28 cellular contexts compared by ENCODE assay signal in genomic region chr22:24339452-24339747, GRCh38.
A peak's percentile ranks its signal among the peaks of the same experiment; 100 is the strongest.
DNase-seq lines count a peak whose midpoint lies in the region; ATAC-seq and TF ChIP-seq lines count a peak whose summit lies in the region.
"Had no signal": no experiment of that assay in that cellular context is flagged by ENCODE, and none has a peak within 500 bp of the region (broad histone marks: within the 10 kb centered on the region; RNA-seq: fewer than 3 reads in every experiment).

No MANE protein-coding gene starts in this region.

- intact Hi-C loops in heart right ventricle (cut with DNase I) (no loop called here), cardiac septum (cut with DNase I) (no loop called here), thyroid gland (cut with DNase I) (no loop called here), dorsolateral prefrontal cortex (cut with DNase I) (no loop called here)

- ATAC-seq in heart right ventricle (peak in 3 of 8 donors; percentile 12 to 16 (median 16)), lung (ENCODE audit: insufficient read depth, low FRiP score) (peak; percentile 6)
- ATAC-seq: A549 had no signal

- TF ChIP-seq CTCF in heart right ventricle (IDR thresholded peaks at IDR 0.05) (no peak), astrocyte of the spinal cord (IDR thresholded peaks at IDR 0.05; ENCODE audit: low read depth, low read length) (no peak), lung (IDR thresholded peaks at IDR 0.05; ENCODE audit: control extremely low read depth, extremely low read depth) (no peak), thyroid gland (IDR thresholded peaks at IDR 0.05) (no peak), dorsolateral prefrontal cortex (IDR thresholded peaks at IDR 0.05 in 54 of 56, conservative IDR thresholded peaks at IDR 0.05 in 2 of 56; ENCODE audit: low read depth in 1 of 56, partially characterized antibody in 56 of 56) (no peak), osteocyte (IDR thresholded peaks at IDR 0.05) (no peak)

- H3K4me3 ChIP-seq in heart right ventricle (peak overlapping the region in 1 of 10 donors; percentile 11), astrocyte of the spinal cord (ENCODE audit: low read depth, low read length) (peak overlapping the region; percentile 18), lung (no peak overlapping the region), thyroid gland (replicated peaks in 1 of 3) (no peak overlapping the region), dorsolateral prefrontal cortex (peak overlapping the region in 5 of 59 donors; percentile 3 to 17 (median 3))
- H3K4me3 ChIP-seq: A549, Peyer's patch, SJSA1, vagina had no signal

- H3K27ac Mint-ChIP-seq in osteocyte (ENCODE audit: unreplicated experiment): no peak overlapping the region
- H3K27ac Mint-ChIP-seq: activated CD4-positive, alpha-beta T cell treated with anti-CD3 and anti-CD28 coated beads for 36 hours; B cell; dendritic cell treated with granulocyte-macrophage colony-stimulating factor and Interleukin-4, amounts not matched to agents 40 ng/mL and 50 ng/mL, for 4 days; nephron; T-helper 1 cell treated with Interleukin-12 subunit alpha and Interleukin-12 subunit beta and Interleukin-4 antibody, amounts not matched to agents 30 μg/mL and 1 μg/mL, for 36 hours had no signal

- no peak for TF ChIP-seq POLR2A in thyroid gland (IDR thresholded peaks at IDR 0.05)

- no peaks in the 10 kb centered on the region for H3K27me3 Mint-ChIP-seq in osteocyte (ENCODE audit: unreplicated experiment)
- H3K27me3 Mint-ChIP-seq: activated CD4-positive, alpha-beta T cell treated with anti-CD3 and anti-CD28 coated beads for 36 hours; B cell; CD8-positive, alpha-beta memory T cell; dendritic cell treated with granulocyte-macrophage colony-stimulating factor and Interleukin-4, amounts not matched to agents 40 ng/mL and 50 ng/mL, for 4 days had no signal

- H3K4me1 Mint-ChIP-seq in osteocyte (ENCODE audit: unreplicated experiment): no peaks in the 10 kb centered on the region
- H3K4me1 Mint-ChIP-seq: B cell had no signal

- H3K4me1 ChIP-seq in heart right ventricle (peaks cover 0 to 35% (median 10%) of the 10 kb centered on the region in 9 donors), lung (ENCODE audit: control insufficient read depth in 2 of 2, insufficient read depth in 2 of 2, low read length in 2 of 2) (no peaks in the 10 kb centered on the region), thyroid gland (peaks cover 16 to 24% of the 10 kb centered on the region in 2 donors)
- H3K4me1 ChIP-seq: A549, SJSA1, vagina had no signal

- peaks cover 35% of the 10 kb centered on the region for H3K36me3 Mint-ChIP-seq in osteocyte (ENCODE audit: unreplicated experiment)

- no peaks in the 10 kb centered on the region for H3K9me3 Mint-ChIP-seq in osteocyte (ENCODE audit: unreplicated experiment)
- H3K9me3 Mint-ChIP-seq: CD8-positive, alpha-beta memory T cell; dendritic cell treated with granulocyte-macrophage colony-stimulating factor and Interleukin-4, amounts not matched to agents 40 ng/mL and 50 ng/mL, for 4 days; immature natural killer cell; nephron; T-helper 1 cell treated with Interleukin-12 subunit alpha and Interleukin-12 subunit beta and Interleukin-4 antibody, amounts not matched to agents 30 μg/mL and 1 μg/mL, for 36 hours had no signal

- DNase-seq in heart right ventricle (no peak), cardiac septum (ENCODE audit: low spot score) (no peak), astrocyte of the spinal cord (ENCODE audit: low read depth, low spot score) (no peak), lung (ENCODE audit: low spot score) (no peak), thyroid gland (no peak), dorsolateral prefrontal cortex (no peak), osteocyte (ENCODE audit: extremely low spot score, unreplicated experiment) (no peak), HCEC 1CT (no peak)
- DNase-seq: activated CD4-positive, alpha-beta T cell treated with anti-CD3 and anti-CD28 coated beads for 36 hours; activated CD8-positive, alpha-beta memory T cell treated with anti-CD3 and anti-CD28 coated beads for 24 hours; activated T-cell treated with anti-CD3 and anti-CD28 coated beads, Interleukin-2, amount 50 U/mL, for 1 hour; amniotic stem cell; caudate nucleus; CD8-positive, alpha-beta memory T cell; DMS53; GDM1; immature natural killer cell; NCI-H1694; NCI-H2171; NCI-H526; Peyer's patch had no signal

- WGBS in heart right ventricle, 2 donors: 90 to 91% methylated on average over 7 of the region's 7 CpGs
- WGBS in lung, 2 donors: 56 to 81% methylated on average over 7 of the region's 7 CpGs
- WGBS in thyroid gland, 2 donors: 75 to 83% methylated on average over 7 of the region's 7 CpGs

- H3K9me3 ChIP-seq in heart right ventricle (no peaks in the 10 kb centered on the region), lung (ENCODE audit: control insufficient read depth in 2 of 2, insufficient read depth in 1 of 2, low read length in 1 of 2) (peaks cover 0 to 2% of the 10 kb centered on the region in 2 donors), thyroid gland (no peaks in the 10 kb centered on the region)
- H3K9me3 ChIP-seq: A549, Peyer's patch, SJSA1, vagina had no signal

- H3K27me3 ChIP-seq in heart right ventricle: no peaks in the 10 kb centered on the region
- no peaks in the 10 kb centered on the region for H3K27me3 ChIP-seq in lung (ENCODE audit: control insufficient read depth, insufficient read depth)
- no peaks in the 10 kb centered on the region for H3K27me3 ChIP-seq in thyroid gland
- no peaks in the 10 kb centered on the region for H3K27me3 ChIP-seq in dorsolateral prefrontal cortex
- H3K27me3 ChIP-seq: Peyer's patch, SJSA1, vagina had no signal

- in situ Hi-C loops in astrocyte of the spinal cord (cut with HindIII; ENCODE audit: low sequenced_read_pairs): no loop called here

- H3K27ac ChIP-seq in heart right ventricle (peak overlapping the region in 9 of 10 donors; percentile 20 to 73 (median 55)), lung (ENCODE audit: low read depth in 1 of 2, low read length in 1 of 2) (peak overlapping the region in 1 of 2 donors; percentile 51), thyroid gland (peak overlapping the region; percentile 45 to 57 (median 50)), dorsolateral prefrontal cortex (peak overlapping the region in 14 of 59 donors; percentile 2 to 48 (median 25))
- H3K27ac ChIP-seq: A549, SJSA1, vagina had no signal

- no peak overlapping the region for H3K4me3 Mint-ChIP-seq in osteocyte (ENCODE audit: unreplicated experiment)
- H3K4me3 Mint-ChIP-seq: activated CD4-positive, alpha-beta T cell treated with anti-CD3 and anti-CD28 coated beads for 36 hours; B cell; CD8-positive, alpha-beta memory T cell; dendritic cell treated with granulocyte-macrophage colony-stimulating factor and Interleukin-4, amounts not matched to agents 40 ng/mL and 50 ng/mL, for 4 days; immature natural killer cell; nephron; T-helper 1 cell treated with Interleukin-12 subunit alpha and Interleukin-12 subunit beta and Interleukin-4 antibody, amounts not matched to agents 30 μg/mL and 1 μg/mL, for 36 hours had no signal

- peaks cover 0 to 100% (median 23%) of the 10 kb centered on the region in 9 donors for H3K36me3 ChIP-seq in heart right ventricle
- peaks cover 17% of the 10 kb centered on the region in 2 donors for H3K36me3 ChIP-seq in lung (ENCODE audit: control insufficient read depth in 2 of 2, insufficient read depth in 2 of 2, low read length in 2 of 2)
- H3K36me3 ChIP-seq in thyroid gland: peaks cover 18 to 36% of the 10 kb centered on the region in 2 donors
